Comparison of ENCODE assay signal across 1 cellular context in the genomic region with DNA sequence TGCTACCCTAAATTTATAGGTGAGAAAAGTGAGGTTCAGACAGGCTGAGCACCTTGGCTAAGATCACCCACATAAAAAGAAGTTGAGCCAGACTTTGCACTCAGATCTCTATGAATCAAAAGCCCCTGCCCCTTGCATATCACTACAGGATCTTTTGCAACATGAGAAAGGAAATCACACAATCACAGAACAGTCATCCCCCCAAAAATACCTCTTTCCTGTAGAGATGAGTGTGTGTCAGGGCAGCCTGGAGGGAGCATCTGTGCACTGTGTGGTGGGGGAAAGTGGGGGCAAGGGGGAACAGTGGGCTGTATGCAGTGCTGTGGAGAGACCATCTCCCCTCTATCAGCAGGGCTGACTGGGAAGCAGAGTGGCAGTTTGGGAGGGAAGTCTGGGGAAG.
TF ChIP-seq lines count a peak whose summit lies in the region.

No MANE protein-coding gene starts in this region.

TF ChIP-seq in IMR-90, 13 proteins besides CTCF, POLR2A, EP300 and RAD21:
- no peak for TF ChIP-seq FOS (IDR thresholded peaks at IDR 0.05; ENCODE audit: low read depth, low read length)
- TF ChIP-seq, protein P1, sequence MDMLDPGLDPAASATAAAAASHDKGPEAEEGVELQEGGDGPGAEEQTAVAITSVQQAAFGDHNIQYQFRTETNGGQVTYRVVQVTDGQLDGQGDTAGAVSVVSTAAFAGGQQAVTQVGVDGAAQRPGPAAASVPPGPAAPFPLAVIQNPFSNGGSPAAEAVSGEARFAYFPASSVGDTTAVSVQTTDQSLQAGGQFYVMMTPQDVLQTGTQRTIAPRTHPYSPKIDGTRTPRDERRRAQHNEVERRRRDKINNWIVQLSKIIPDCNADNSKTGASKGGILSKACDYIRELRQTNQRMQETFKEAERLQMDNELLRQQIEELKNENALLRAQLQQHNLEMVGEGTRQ (IDR thresholded peaks at IDR 0.05; ENCODE audit: low read depth, low read length): no peak
- no peak for TF ChIP-seq RFX5 (IDR thresholded peaks at IDR 0.05; ENCODE audit: low read depth, low read length)
- TF ChIP-seq MXI1 (IDR thresholded peaks at IDR 0.05; ENCODE audit: borderline replicate concordance, low read depth, low read length): no peak
- no peak for TF ChIP-seq MAFK (IDR thresholded peaks at IDR 0.05; ENCODE audit: low read depth, low read length)
- TF ChIP-seq CEBPB (IDR thresholded peaks at IDR 0.05; ENCODE audit: low read depth, low read length): no peak
- TF ChIP-seq CHD1 (IDR thresholded peaks at IDR 0.05; ENCODE audit: low read depth, low read length): no peak
- no peak for TF ChIP-seq RCOR1 (IDR thresholded peaks at IDR 0.05; ENCODE audit: insufficient replicate concordance, low read length)
- no peak for TF ChIP-seq BHLHE40 (IDR thresholded peaks at IDR 0.05; ENCODE audit: low read depth, low read length)
- TF ChIP-seq, protein P2, sequence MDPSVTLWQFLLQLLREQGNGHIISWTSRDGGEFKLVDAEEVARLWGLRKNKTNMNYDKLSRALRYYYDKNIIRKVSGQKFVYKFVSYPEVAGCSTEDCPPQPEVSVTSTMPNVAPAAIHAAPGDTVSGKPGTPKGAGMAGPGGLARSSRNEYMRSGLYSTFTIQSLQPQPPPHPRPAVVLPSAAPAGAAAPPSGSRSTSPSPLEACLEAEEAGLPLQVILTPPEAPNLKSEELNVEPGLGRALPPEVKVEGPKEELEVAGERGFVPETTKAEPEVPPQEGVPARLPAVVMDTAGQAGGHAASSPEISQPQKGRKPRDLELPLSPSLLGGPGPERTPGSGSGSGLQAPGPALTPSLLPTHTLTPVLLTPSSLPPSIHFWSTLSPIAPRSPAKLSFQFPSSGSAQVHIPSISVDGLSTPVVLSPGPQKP (IDR thresholded peaks at IDR 0.05; ENCODE audit: borderline replicate concordance, low read depth, low read length): no peak
- no peak for TF ChIP-seq NFE2L2 (IDR thresholded peaks at IDR 0.05; ENCODE audit: low read depth, low read length)
- TF ChIP-seq MAZ (IDR thresholded peaks at IDR 0.05; ENCODE audit: borderline replicate concordance, low read depth, low read length): no peak
- no peak for TF ChIP-seq SMC3 (IDR thresholded peaks at IDR 0.05; ENCODE audit: low read depth, low read length)
